8 cellular contexts compared by ENCODE assay signal in the genomic region with DNA sequence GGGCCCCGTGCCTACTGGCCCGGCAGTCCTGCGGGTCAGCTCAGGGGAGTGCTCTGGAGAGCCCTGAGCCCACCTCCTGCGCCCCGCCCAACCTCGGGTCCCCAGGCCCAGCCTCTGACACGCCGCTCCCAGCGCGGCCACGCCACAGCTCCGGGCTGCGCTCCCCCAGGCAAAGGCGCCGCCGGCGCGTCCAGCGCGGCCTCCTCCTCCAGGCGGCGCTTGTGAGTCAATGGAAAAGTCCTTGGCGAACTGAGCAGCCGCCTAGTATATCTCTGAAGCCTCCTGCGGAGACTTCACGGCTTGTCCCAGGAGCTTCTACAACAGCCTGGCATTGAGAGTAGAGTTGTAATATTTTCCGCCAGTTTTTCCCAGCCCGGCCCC. TPM values are rescaled to one million over a fixed set of nuclear protein-coding genes. Genes with fewer than 3 reads are reported as not detected.
DNase-seq lines count a peak whose midpoint lies in the region; ATAC-seq and TF ChIP-seq lines count a peak whose summit lies in the region.

No MANE protein-coding gene starts in this region.

- H3K27me3 ChIP-seq in effector memory CD4-positive, alpha-beta T cell (replicated peaks; ENCODE audit: control insufficient read depth, insufficient read depth, low read length, poor library complexity, severe bottlenecking) = peaks cover 39% of the 10 kb centered on the region
- H3K27me3 ChIP-seq in lung (ENCODE audit: control insufficient read depth, insufficient read depth) = no peaks in the 10 kb centered on the region

- peaks cover 22% of the 10 kb centered on the region for H3K4me1 ChIP-seq in effector memory CD4-positive, alpha-beta T cell (ENCODE audit: control insufficient read depth, insufficient read depth, low read length, poor library complexity, severe bottlenecking)
- peaks cover 0 to 13% of the 10 kb centered on the region in 2 donors for H3K4me1 ChIP-seq in lung (ENCODE audit: control insufficient read depth in 2 of 2, insufficient read depth in 2 of 2, low read length in 2 of 2)

- ATAC-seq in GM18861 (IDR thresholded peaks at IDR 0.05; ENCODE audit: unreplicated experiment) = peak; percentile 50
- peak; percentile 91 for ATAC-seq in lung (ENCODE audit: insufficient read depth, low FRiP score)

- TF ChIP-seq CTCF in lung (IDR thresholded peaks at IDR 0.05; ENCODE audit: control extremely low read depth, extremely low read depth) = peak; percentile 64

- H3K27ac Mint-ChIP-seq in activated CD4-positive, alpha-beta memory T cell treated with anti-CD3 and anti-CD28 coated beads, Interleukin-2, amount 10 ng/mL, durations not matched to agents 7 days and 5 days = no peak overlapping the region

- DNase-seq in 8988T (peak; percentile 70), NCI-H1105 (lab: John Stamatoyannopoulos, UW) (peak; percentile 21), lung (ENCODE audit: low spot score) (peak; percentile 80), mesenteric fat pad (ENCODE audit: low spot score) (no peak)
- peak; percentile 68 for DNase-seq in activated CD4-positive, alpha-beta memory T cell treated with anti-CD3 and anti-CD28 coated beads, Interleukin-2, amount 10 ng/mL, durations not matched to agents 7 days and 5 days
- peak; percentile 25 to 41 (median 28) for DNase-seq in effector memory CD4-positive, alpha-beta T cell
- DNase-seq in stimulated activated CD4-positive, alpha-beta T cell treated with anti-CD3 and anti-CD28 coated beads, Interleukin-4, amount 100 ng/mL, for 48 hours (ENCODE audit: low read depth in 2 of 2) = peak; percentile 69 to 74

- H3K27me3 Mint-ChIP-seq in activated CD4-positive, alpha-beta memory T cell treated with anti-CD3 and anti-CD28 coated beads, Interleukin-2, amount 10 ng/mL, durations not matched to agents 7 days and 5 days = peaks cover 48% of the 10 kb centered on the region

- CTCF ChIA-PET in activated CD4-positive, alpha-beta memory T cell treated with anti-CD3 and anti-CD28 coated beads, Interleukin-2, amount 10 ng/mL, durations not matched to agents 7 days and 5 days (lab: Charles Lee) = interaction anchor here (1.0 to 1.7 kb wide), 5 partner anchors 9 to 368 kb away, joined by 3 to 7 read pairs (median 3); no protein-coding TSS in a partner anchor

- no peaks in the 10 kb centered on the region for H3K9me3 Mint-ChIP-seq in activated CD4-positive, alpha-beta memory T cell treated with anti-CD3 and anti-CD28 coated beads, Interleukin-2, amount 10 ng/mL, durations not matched to agents 7 days and 5 days

- no peak overlapping the region for H3K27ac ChIP-seq in effector memory CD4-positive, alpha-beta T cell (ENCODE audit: insufficient read depth, low read length, poor library complexity, severe bottlenecking)
- H3K27ac ChIP-seq in lung (ENCODE audit: low read depth in 1 of 2, low read length in 1 of 2) = peak overlapping the region in 1 of 2 donors; percentile 70

- H3K36me3 Mint-ChIP-seq in activated CD4-positive, alpha-beta memory T cell treated with anti-CD3 and anti-CD28 coated beads, Interleukin-2, amount 10 ng/mL, durations not matched to agents 7 days and 5 days (ENCODE audit: low read depth) = no peaks in the 10 kb centered on the region

- H3K4me1 Mint-ChIP-seq in activated CD4-positive, alpha-beta memory T cell treated with anti-CD3 and anti-CD28 coated beads, Interleukin-2, amount 10 ng/mL, durations not matched to agents 7 days and 5 days = peaks cover 15% of the 10 kb centered on the region

- H3K36me3 ChIP-seq in effector memory CD4-positive, alpha-beta T cell (ENCODE audit: control insufficient read depth, insufficient read depth, low read length) = no peaks in the 10 kb centered on the region
- H3K36me3 ChIP-seq in lung (ENCODE audit: control insufficient read depth in 2 of 2, insufficient read depth in 2 of 2, low read length in 2 of 2) = no peaks in the 10 kb centered on the region

- peak overlapping the region; percentile 61 for H3K4me3 ChIP-seq in effector memory CD4-positive, alpha-beta T cell (ENCODE audit: insufficient read depth, low read depth, low read length, poor library complexity, severe bottlenecking)
- H3K4me3 ChIP-seq in lung = peak overlapping the region; percentile 28

- WGBS in lung, 2 donors = 1% methylated on average over 26 to 28 of the region's 28 CpGs

- no peak overlapping the region for H3K4me3 Mint-ChIP-seq in activated CD4-positive, alpha-beta memory T cell treated with anti-CD3 and anti-CD28 coated beads, Interleukin-2, amount 10 ng/mL, durations not matched to agents 7 days and 5 days

- POLR2A ChIA-PET in activated CD4-positive, alpha-beta memory T cell treated with anti-CD3 and anti-CD28 coated beads, Interleukin-2, amount 10 ng/mL, durations not matched to agents 7 days and 5 days (lab: Charles Lee) = interaction anchor here (0.6 to 0.9 kb wide), 2 partner anchors 30 to 352 kb away, joined by 3 read pairs; no protein-coding TSS in a partner anchor

- no peaks in the 10 kb centered on the region for H3K9me3 ChIP-seq in effector memory CD4-positive, alpha-beta T cell (ENCODE audit: control insufficient read depth, low read length)
- peaks cover 0 to 6% of the 10 kb centered on the region in 2 donors for H3K9me3 ChIP-seq in lung (ENCODE audit: control insufficient read depth in 2 of 2, insufficient read depth in 1 of 2, low read length in 1 of 2)

RNA-seq across cellular contexts. Expression of a gene that starts 29.5 kb away (rescaled TPM):
- total RNA-seq in activated CD4-positive, alpha-beta memory T cell treated with anti-CD3 and anti-CD28 coated beads, Interleukin-2, amount 10 ng/mL, durations not matched to agents 7 days and 5 days = 10 to 100 TPM; 14.3 to 14.6 TPM
- total RNA-seq in lung (10 to 100 TPM; 15.3 to 15.6 TPM), mesenteric fat pad (13.7 TPM)
- 10 to 100 TPM in 1 of 2 donors, 1 to 10 TPM in 1; 6.7 to 12.4 TPM for polyA plus RNA-seq in lung
